8 cellular contexts compared by ENCODE assay signal in genomic region chr1:119631433-119632102, GRCh38. TPM values are rescaled to one million over a fixed set of nuclear protein-coding genes. Genes with fewer than 3 reads are reported as not detected.
A peak's percentile ranks its signal among the peaks of the same experiment; 100 is the strongest.
DNase-seq lines count a peak whose midpoint lies in the region; ATAC-seq and TF ChIP-seq lines count a peak whose summit lies in the region.

No MANE protein-coding gene starts in this region.

- no peaks in the 10 kb centered on the region for H3K27me3 ChIP-seq in MG63
- no peaks in the 10 kb centered on the region for H3K27me3 ChIP-seq in kidney epithelial cell (ENCODE audit: control insufficient read depth, insufficient read depth, low read length)

- H3K27ac ChIP-seq in caudate nucleus (ENCODE audit: low read depth, low read length), result no peak overlapping the region

- H3K36me3 Mint-ChIP-seq in stimulated activated naive B cell treated with anti-CD40 and anti-IgM and Interleukin-4, amounts not matched to agents 10 μg/mL and 1 μg/mL and 100 μg/mL, for 72 hours, result no peaks in the 10 kb centered on the region
- no peaks in the 10 kb centered on the region for H3K36me3 Mint-ChIP-seq in activated T-cell treated with anti-CD3 and anti-CD28 coated beads, Interleukin-2, amount 50 U/mL, for 24 hours (ENCODE audit: low read depth)

- H3K27ac Mint-ChIP-seq in stimulated activated naive B cell treated with anti-CD40 and anti-IgM and Interleukin-4, amounts not matched to agents 10 μg/mL and 1 μg/mL and 100 μg/mL, for 72 hours, result no peak overlapping the region
- no peak overlapping the region for H3K27ac Mint-ChIP-seq in activated T-cell treated with anti-CD3 and anti-CD28 coated beads, Interleukin-2, amount 50 U/mL, for 24 hours

- no peak overlapping the region for H3K4me3 ChIP-seq in MG63
- H3K4me3 ChIP-seq in kidney epithelial cell (ENCODE audit: low read depth, low read length), result peak overlapping the region; percentile 25

- peaks cover 0 to 5% of the 10 kb centered on the region in 2 donors for H3K4me1 Mint-ChIP-seq in stimulated activated naive B cell treated with anti-CD40 and anti-IgM and Interleukin-4, amounts not matched to agents 10 μg/mL and 1 μg/mL and 100 μg/mL, for 72 hours
- no peaks in the 10 kb centered on the region for H3K4me1 Mint-ChIP-seq in activated T-cell treated with anti-CD3 and anti-CD28 coated beads, Interleukin-2, amount 50 U/mL, for 24 hours (ENCODE audit: low read depth)

- no peak overlapping the region for H3K4me3 Mint-ChIP-seq in stimulated activated naive B cell treated with anti-CD40 and anti-IgM and Interleukin-4, amounts not matched to agents 10 μg/mL and 1 μg/mL and 100 μg/mL, for 72 hours
- H3K4me3 Mint-ChIP-seq in activated T-cell treated with anti-CD3 and anti-CD28 coated beads, Interleukin-2, amount 50 U/mL, for 24 hours, result no peak overlapping the region

- DNase-seq in MG63, result peak; percentile 85
- peak in 50 of 61 donors; percentile 3 to 79 (median 38) for DNase-seq in caudate nucleus (lab: John Stamatoyannopoulos, UW)
- peak; percentile 80 for DNase-seq in kidney epithelial cell (ENCODE audit: low read depth)
- no peak for DNase-seq in stimulated activated naive B cell treated with anti-CD40 and anti-IgM and Interleukin-4, amounts not matched to agents 10 μg/mL and 1 μg/mL and 100 μg/mL, for 72 hours
- no peak for DNase-seq in activated T-cell treated with anti-CD3 and anti-CD28 coated beads, Interleukin-2, amount 50 U/mL, for 24 hours

- no peaks in the 10 kb centered on the region for H3K9me3 ChIP-seq in MG63

- H3K36me3 ChIP-seq in MG63, result no peaks in the 10 kb centered on the region
- H3K36me3 ChIP-seq in kidney epithelial cell (ENCODE audit: control insufficient read depth, insufficient read depth, low read length), result no peaks in the 10 kb centered on the region

- peaks cover 41 to 60% of the 10 kb centered on the region in 2 donors for H3K27me3 Mint-ChIP-seq in stimulated activated naive B cell treated with anti-CD40 and anti-IgM and Interleukin-4, amounts not matched to agents 10 μg/mL and 1 μg/mL and 100 μg/mL, for 72 hours
- H3K27me3 Mint-ChIP-seq in activated T-cell treated with anti-CD3 and anti-CD28 coated beads, Interleukin-2, amount 50 U/mL, for 24 hours, result peaks cover 74% of the 10 kb centered on the region

- ATAC-seq in GM18907 (IDR thresholded peaks at IDR 0.05; ENCODE audit: unreplicated experiment) (peak; percentile 66), HG02973 (IDR thresholded peaks at IDR 0.05; ENCODE audit: unreplicated experiment) (no peak), GM19035 (IDR thresholded peaks at IDR 0.05; ENCODE audit: unreplicated experiment) (no peak)
- peak; percentile 19 to 27 for ATAC-seq in stimulated activated naive B cell treated with anti-CD40 and anti-IgM and Interleukin-4, amounts not matched to agents 10 μg/mL and 1 μg/mL and 100 μg/mL, for 72 hours (replicated peaks)

- H3K9me3 Mint-ChIP-seq in stimulated activated naive B cell treated with anti-CD40 and anti-IgM and Interleukin-4, amounts not matched to agents 10 μg/mL and 1 μg/mL and 100 μg/mL, for 72 hours, result no peaks in the 10 kb centered on the region
- H3K9me3 Mint-ChIP-seq in activated T-cell treated with anti-CD3 and anti-CD28 coated beads, Interleukin-2, amount 50 U/mL, for 24 hours, result no peaks in the 10 kb centered on the region

- TF ChIP-seq CTCF in kidney epithelial cell (IDR thresholded peaks at IDR 0.05; ENCODE audit: insufficient read depth, low read length, poor library complexity, severe bottlenecking), result no peak

RNA-seq across cellular contexts. Expression of gene ZNF697, which starts 16.5 kb away (rescaled TPM):
- total RNA-seq in MG63 (2014; rRNA removed; shearing (Covaris generic); ENCODE audit: low replicate concordance), result 0.22 and 0.23 TPM in 2 replicates
- total RNA-seq in kidney epithelial cell, result 22.4 and 23.7 TPM in 2 replicates

Comparison
In these comparisons a context has a peak if more than half of its experiments do, and no peak if none do; other contexts are left out.
1. ATAC-seq: peak in GM18907 (single experiment) and stimulated activated naive B cell treated with anti-CD40 and anti-IgM and Interleukin-4, amounts not matched to agents 10 μg/mL and 1 μg/mL and 100 μg/mL, for 72 hours (2 of 2); none in HG02973 (single experiment) and GM19035 (single experiment).
2. DNase-seq: peak in MG63 (single experiment), caudate nucleus (50 of 61) and kidney epithelial cell (single experiment); none in stimulated activated naive B cell treated with anti-CD40 and anti-IgM and Interleukin-4, amounts not matched to agents 10 μg/mL and 1 μg/mL and 100 μg/mL, for 72 hours (single experiment) and activated T-cell treated with anti-CD3 and anti-CD28 coated beads, Interleukin-2, amount 50 U/mL, for 24 hours (single experiment).
3. RNA of gene ZNF697, which starts 16.5 kb away (total RNA-seq): 22.4 to 23.7 TPM in kidney epithelial cell; 0.22 to 0.23 TPM in MG63; every median in the first group is over 10 times any median in the second.